ENCODE assay signal across 22 cellular contexts in genomic region chr5:5522336-5522735, GRCh38.
DNase-seq lines count a peak whose midpoint lies in the region; ATAC-seq, FAIRE-seq and TF ChIP-seq lines count a peak whose summit lies in the region.
"Had no signal": no experiment of that assay in that cellular context is flagged by ENCODE, and none has a peak within 500 bp of the region (broad histone marks: within the 10 kb centered on the region; RNA-seq: fewer than 3 reads in every experiment).

No MANE protein-coding gene starts in this region.

- no peak for TF ChIP-seq CTCF in GM12878 (IDR thresholded peaks at IDR 0.05 in 2 of 3, conservative IDR thresholded peaks at IDR 0.05 in 1 of 3; ENCODE audit: control insufficient read depth in 2 of 3, extremely low read depth in 1 of 3, insufficient read depth in 1 of 3, low read depth in 3 of 3, low read length in 3 of 3)

- no peak overlapping the region for H3K4me3 ChIP-seq in HUES64 (ENCODE audit: low read length)
- no peak overlapping the region for H3K4me3 ChIP-seq in GM12878
- H3K4me3 ChIP-seq: A549, MG63 had no signal

- no peaks in the 10 kb centered on the region for H3K27me3 ChIP-seq in HUES64 (ENCODE audit: insufficient read depth, low read length)
- H3K27me3 ChIP-seq in GM12878 (replicated peaks in 1 of 2; ENCODE audit: control insufficient read depth in 2 of 2, insufficient read depth in 2 of 2, low read length in 1 of 2): no peaks in the 10 kb centered on the region
- H3K27me3 ChIP-seq: MG63 had no signal

- no peak for TF ChIP-seq RAD21 in GM12878 (IDR thresholded peaks at IDR 0.05; ENCODE audit: insufficient read depth, low read depth, low read length)

- POLR2A ChIA-PET in GM12878 (lab: Charles Lee): no interaction called here

- no peaks in the 10 kb centered on the region for H3K36me3 ChIP-seq in HUES64 (ENCODE audit: insufficient read depth, low read length)
- no peaks in the 10 kb centered on the region for H3K36me3 ChIP-seq in GM12878 (ENCODE audit: control insufficient read depth in 2 of 2, insufficient read depth in 2 of 2, low read length in 1 of 2)
- H3K36me3 ChIP-seq: MG63 had no signal

- H3K27ac Mint-ChIP-seq in activated naive CD4-positive, alpha-beta T cell treated with anti-CD3 and anti-CD28 coated beads, Interleukin-2, amount 50 U/mL, for 24 hours: peak overlapping the region; percentile 27
- no peak overlapping the region for H3K27ac Mint-ChIP-seq in stimulated activated naive CD8-positive, alpha-beta T cell treated with anti-CD3 and anti-CD28 coated beads, Interleukin-15, amount 100 ng/mL, for 72 hours

- no peaks in the 10 kb centered on the region for H3K9me3 Mint-ChIP-seq in activated naive CD4-positive, alpha-beta T cell treated with anti-CD3 and anti-CD28 coated beads, Interleukin-2, amount 50 U/mL, for 24 hours
- H3K9me3 Mint-ChIP-seq in stimulated activated naive CD8-positive, alpha-beta T cell treated with anti-CD3 and anti-CD28 coated beads, Interleukin-15, amount 100 ng/mL, for 72 hours: peaks cover 19 to 35% of the 10 kb centered on the region in 2 donors

- in situ Hi-C loops in GM12878 (cut with MboI): no loop called here

- peak overlapping the region; percentile 65; the same call in 1 of the 2 replicates for H2AFZ ChIP-seq in GM12878 (ENCODE audit: control insufficient read depth, low read depth, low read length)

- no peak for TF ChIP-seq POLR2A in GM12878 (IDR thresholded peaks at IDR 0.05; ENCODE audit: low read depth, low read length)

- no peak for DNase-seq in activated naive CD4-positive, alpha-beta T cell (lab: John Stamatoyannopoulos, UW)
- no peak for DNase-seq in GM12878 (ENCODE audit: low read depth, low spot score)
- peak; percentile 27 for DNase-seq in iPS-NIHi11 (ENCODE audit: low spot score)
- no peak for DNase-seq in stimulated activated naive CD8-positive, alpha-beta T cell treated with anti-CD3 and anti-CD28 coated beads, Interleukin-15, amount 100 ng/mL, for 72 hours
- DNase-seq: DMS 273 treated with DMSO at 0.1 percent for 48 hours, GF-D8, Karpas-422, MG63, NCI-H1092 treated with DMSO at 0.1 percent for 48 hours, NCI-H1694 treated with DMSO at 0.1 percent for 48 hours, NCI-H2107, NCI-H2227 treated with DMSO at 0.1 percent for 48 hours, NCI-H524, SHP77 treated with DMSO at 0.1 percent for 48 hours had no signal

- SMC1A ChIA-PET in GM12878 (lab: Charles Lee; ENCODE audit: uncharacterized antibody, unreplicated experiment): no interaction called here

- no peak for TF ChIP-seq EP300 in GM12878 (IDR thresholded peaks at IDR 0.05; ENCODE audit: borderline replicate concordance in 1 of 2, control insufficient read depth in 1 of 2, low read depth in 2 of 2, low read length in 2 of 2)

- H3K4me3 Mint-ChIP-seq in activated naive CD4-positive, alpha-beta T cell treated with anti-CD3 and anti-CD28 coated beads, Interleukin-2, amount 50 U/mL, for 24 hours: no peak overlapping the region
- no peak overlapping the region for H3K4me3 Mint-ChIP-seq in stimulated activated naive CD8-positive, alpha-beta T cell treated with anti-CD3 and anti-CD28 coated beads, Interleukin-15, amount 100 ng/mL, for 72 hours

- no peaks in the 10 kb centered on the region for H3K79me2 ChIP-seq in GM12878 (ENCODE audit: control insufficient read depth, insufficient read depth, low read length)

- H3K4me2 ChIP-seq in GM12878 (ENCODE audit: control insufficient read depth, insufficient read depth): no peak overlapping the region

- no peak for FAIRE-seq in GM12878 (lab: Jason Lieb, UNC)
- FAIRE-seq: GM12892 had no signal

- BruUV-seq in GM12878 (replicated peaks; lab: Mats Ljungman, UMichigan): no TSS peak

- CTCF ChIA-PET in GM12878 (lab: Yijun Ruan, JAX): interaction anchor here (0.9 kb wide), 1 partner anchor 11 kb away, joined by 3 read pairs; no protein-coding TSS in a partner anchor

- H3K9ac ChIP-seq in HUES64 (ENCODE audit: low read depth, low read length) (no peak overlapping the region), GM12878 (ENCODE audit: control insufficient read depth, insufficient read depth, low read length) (no peak overlapping the region)

- peaks cover 4% of the 10 kb centered on the region for H3K36me3 Mint-ChIP-seq in activated naive CD4-positive, alpha-beta T cell treated with anti-CD3 and anti-CD28 coated beads, Interleukin-2, amount 50 U/mL, for 24 hours

- ATAC-seq in GM12878: no peak
- no peak for ATAC-seq in stimulated activated naive CD8-positive, alpha-beta T cell treated with anti-CD3 and anti-CD28 coated beads, Interleukin-15, amount 100 ng/mL, for 72 hours
- no peak for ATAC-seq in GM18519 (IDR thresholded peaks at IDR 0.05; ENCODE audit: low FRiP score, unreplicated experiment)
- ATAC-seq in GM21390 (IDR thresholded peaks at IDR 0.05; ENCODE audit: unreplicated experiment): no peak
- ATAC-seq: SK-N-SH treated with all-trans-retinoic acid at 6 μM for 48 hours had no signal

- H3K9me3 ChIP-seq in HUES64 (ENCODE audit: insufficient read depth, low read depth, low read length) (no peaks in the 10 kb centered on the region), GM12878 (replicated peaks; ENCODE audit: control insufficient read depth, insufficient read depth, low read length) (peaks cover 2% of the 10 kb centered on the region; the same call in 1 of the 3 replicates)
- H3K9me3 ChIP-seq: MG63 had no signal

- intact Hi-C loops in GM12878 (cut with micrococcal nuclease; ENCODE audit: unreplicated experiment): no loop called here

- no peaks in the 10 kb centered on the region for H4K20me1 ChIP-seq in GM12878 (ENCODE audit: control insufficient read depth, insufficient read depth)

- H3K27ac ChIP-seq in HUES64 (ENCODE audit: low read depth, low read length) (peak overlapping the region; percentile 86), GM12878 (ENCODE audit: control insufficient read depth, insufficient read depth) (no peak overlapping the region)
- H3K27ac ChIP-seq: A549, C4-2B had no signal

- peaks cover 17% of the 10 kb centered on the region for H3K4me1 Mint-ChIP-seq in activated naive CD4-positive, alpha-beta T cell treated with anti-CD3 and anti-CD28 coated beads, Interleukin-2, amount 50 U/mL, for 24 hours
- peaks cover 43% of the 10 kb centered on the region for H3K4me1 Mint-ChIP-seq in stimulated activated naive CD8-positive, alpha-beta T cell treated with anti-CD3 and anti-CD28 coated beads, Interleukin-15, amount 100 ng/mL, for 72 hours

- H3K4me1 ChIP-seq in HUES64 (ENCODE audit: insufficient read depth, low read length) (peaks cover 21% of the 10 kb centered on the region), GM12878 (ENCODE audit: control insufficient read depth, insufficient read depth, low read length) (peaks cover 13% of the 10 kb centered on the region)
- H3K4me1 ChIP-seq: A549 had no signal

- no peaks in the 10 kb centered on the region for H3K27me3 Mint-ChIP-seq in activated naive CD4-positive, alpha-beta T cell treated with anti-CD3 and anti-CD28 coated beads, Interleukin-2, amount 50 U/mL, for 24 hours
- peaks cover under 1% of the 10 kb centered on the region for H3K27me3 Mint-ChIP-seq in stimulated activated naive CD8-positive, alpha-beta T cell treated with anti-CD3 and anti-CD28 coated beads, Interleukin-15, amount 100 ng/mL, for 72 hours

- RAD21 ChIA-PET in GM12878 (lab: Charles Lee; ENCODE audit: unreplicated experiment): no interaction called here

- 31% methylated on average over 2 of the region's 2 CpGs for WGBS in HUES64
- WGBS in GM12878 (ENCODE audit: insufficient coverage, insufficient replicate concordance, low lambda C conversion rate, missing lambda C conversion rate): 65% methylated on average over 2 of the region's 2 CpGs

TF ChIP-seq in GM12878, 131 proteins besides CTCF, POLR2A, EP300 and RAD21:
- no peak for TF ChIP-seq NFXL1 (IDR thresholded peaks at IDR 0.05; ENCODE audit: borderline replicate concordance)
- no peak for TF ChIP-seq NBN (IDR thresholded peaks at IDR 0.05)
